Comparison of ENCODE assay signal across 24 cellular contexts in the genomic region with DNA sequence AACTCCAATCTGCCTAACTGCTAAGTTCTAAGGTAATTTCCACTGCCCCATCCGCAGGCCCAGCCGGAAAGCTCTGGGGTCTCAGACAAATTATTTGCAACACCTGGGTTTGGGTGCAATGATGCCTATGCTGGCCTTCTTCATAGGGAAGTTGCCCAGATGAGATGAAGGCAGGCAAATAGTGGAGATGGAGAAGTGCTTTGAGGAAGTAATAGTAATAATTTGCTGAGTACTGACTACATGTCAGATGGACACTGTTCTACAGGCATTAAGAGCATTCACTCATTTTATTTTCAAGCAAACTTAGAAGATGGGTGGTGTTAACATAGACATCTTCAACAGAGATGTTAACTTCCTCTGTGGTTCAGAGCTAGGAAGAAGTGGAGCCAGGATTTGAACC. TPM values are rescaled to one million over a fixed set of nuclear protein-coding genes. Genes with fewer than 3 reads are reported as not detected.
DNase-seq lines count a peak whose midpoint lies in the region; ATAC-seq, FAIRE-seq and TF ChIP-seq lines count a peak whose summit lies in the region.
"Had no signal": no experiment of that assay in that cellular context is flagged by ENCODE, and none has a peak within 500 bp of the region (broad histone marks: within the 10 kb centered on the region; RNA-seq: fewer than 3 reads in every experiment).

No MANE protein-coding gene starts in this region.

- H3K4me2 ChIP-seq in osteoblast (ENCODE audit: insufficient read depth, low read length), result no peak overlapping the region
- H3K4me2 ChIP-seq: A549 had no signal

- H3K79me2 ChIP-seq in osteoblast (ENCODE audit: insufficient read depth, low read length), result no peaks in the 10 kb centered on the region

- H2AFZ ChIP-seq in osteoblast (ENCODE audit: low read length), result no peak overlapping the region

- H3K27me3 ChIP-seq in spleen (replicated peaks in 1 of 7), result no peaks in the 10 kb centered on the region
- H3K27me3 ChIP-seq in uterus, result no peaks in the 10 kb centered on the region
- peaks cover 3% of the 10 kb centered on the region for H3K27me3 ChIP-seq in osteoblast (ENCODE audit: insufficient read depth, low read length)
- H3K27me3 ChIP-seq in small intestine (ENCODE audit: control insufficient read depth in 2 of 2, insufficient read depth in 2 of 2, low read length in 2 of 2), result no peaks in the 10 kb centered on the region

- TF ChIP-seq POLR2A in spleen (IDR thresholded peaks at IDR 0.05), result no peak
- no peak for TF ChIP-seq POLR2A in uterus (IDR thresholded peaks at IDR 0.05)

- no peaks in the 10 kb centered on the region for H4K20me1 ChIP-seq in osteoblast (ENCODE audit: insufficient read depth, low read length)

- ATAC-seq in Right ventricle myocardium inferior, result peak; percentile 11
- ATAC-seq in Right ventricle myocardium superior (ENCODE audit: poor library complexity), result no peak
- ATAC-seq: A549, GM12878, mucosa of descending colon, SK-N-SH treated with all-trans-retinoic acid at 6 μM for 48 hours had no signal

- H3K27ac ChIP-seq in kidney (ENCODE audit: low read depth in 2 of 2, low read length in 2 of 2) (no peak overlapping the region), spleen (peak overlapping the region in 6 of 8 donors; percentile 51 to 82 (median 69)), uterus (no peak overlapping the region), osteoblast (ENCODE audit: low read depth, low read length) (no peak overlapping the region), small intestine (ENCODE audit: low read depth in 1 of 2, low read length in 1 of 2) (no peak overlapping the region)
- H3K27ac ChIP-seq: A549, epithelial cell of prostate had no signal

- H3K9me3 ChIP-seq in kidney (ENCODE audit: control insufficient read depth in 1 of 2, low read length in 2 of 2) (no peaks in the 10 kb centered on the region), spleen (no peaks in the 10 kb centered on the region), uterus (no peaks in the 10 kb centered on the region), osteoblast (ENCODE audit: low read depth, low read length) (no peaks in the 10 kb centered on the region), small intestine (ENCODE audit: control insufficient read depth, low read depth) (no peaks in the 10 kb centered on the region)
- H3K9me3 ChIP-seq: A549, mucosa of descending colon had no signal

- H3K36me3 ChIP-seq in kidney (ENCODE audit: control insufficient read depth in 1 of 2, insufficient read depth in 2 of 2, low read length in 2 of 2) (no peaks in the 10 kb centered on the region), spleen (peaks cover 0 to 27% (median 4%) of the 10 kb centered on the region in 6 donors), uterus (no peaks in the 10 kb centered on the region), osteoblast (ENCODE audit: insufficient read depth, low read length) (no peaks in the 10 kb centered on the region), small intestine (ENCODE audit: control insufficient read depth in 2 of 2, insufficient read depth in 2 of 2, low read length in 2 of 2) (no peaks in the 10 kb centered on the region)

- peaks cover 0 to 16% of the 10 kb centered on the region in 2 donors for H3K4me1 ChIP-seq in kidney (ENCODE audit: control insufficient read depth in 1 of 2, insufficient read depth in 1 of 2, low read depth in 1 of 2, low read length in 2 of 2)
- peaks cover 18 to 96% (median 59%) of the 10 kb centered on the region in 6 donors for H3K4me1 ChIP-seq in spleen
- H3K4me1 ChIP-seq in uterus, result no peaks in the 10 kb centered on the region
- H3K4me1 ChIP-seq in osteoblast (ENCODE audit: insufficient read depth, low read length), result no peaks in the 10 kb centered on the region
- peaks cover 0 to 6% of the 10 kb centered on the region in 2 donors for H3K4me1 ChIP-seq in small intestine (ENCODE audit: control insufficient read depth in 2 of 2, insufficient read depth in 1 of 2, low read depth in 1 of 2, low read length in 1 of 2)
- H3K4me1 ChIP-seq: A549 had no signal

- H3K4me3 ChIP-seq in kidney (ENCODE audit: low read length in 2 of 2), result peak overlapping the region; percentile 48 to 57
- H3K4me3 ChIP-seq in spleen, result peak overlapping the region; percentile 21 to 64 (median 36)
- H3K4me3 ChIP-seq in uterus, result no peak overlapping the region
- H3K4me3 ChIP-seq in osteoblast (ENCODE audit: insufficient read depth, low read length), result no peak overlapping the region
- H3K4me3 ChIP-seq in small intestine (ENCODE audit: low read depth in 1 of 2, low read length in 2 of 2), result no peak overlapping the region
- H3K4me3 ChIP-seq: A549, GM12878, mucosa of descending colon had no signal

- TF ChIP-seq CTCF in kidney (IDR thresholded peaks at IDR 0.05; ENCODE audit: borderline replicate concordance, extremely low read depth, insufficient read depth) (no peak), spleen (IDR thresholded peaks at IDR 0.05 in 8 of 11, conservative IDR thresholded peaks at IDR 0.05 in 3 of 11) (no peak), uterus (IDR thresholded peaks at IDR 0.05) (no peak), osteoblast (IDR thresholded peaks at IDR 0.05; ENCODE audit: extremely low read depth, low read depth, low read length) (no peak)

- intact Hi-C loops in Right ventricle myocardium inferior (cut with DNase I) (no loop called here), Right ventricle myocardium superior (cut with DNase I) (no loop called here), kidney (cut with DNase I) (loop anchor here (10.0 kb wide), 1 partner anchor 259 kb away; no protein-coding TSS in a partner anchor), spleen (cut with DNase I; ENCODE audit: low total_unique reads) (loop anchor here (10.0 kb wide), 1 partner anchor 69 kb away; no protein-coding TSS in a partner anchor), uterus (cut with DNase I; ENCODE audit: low total_unique reads) (loop anchor here (10.0 kb wide), 1 partner anchor 79 kb away; a partner anchor contains a TSS)

- DNase-seq in Right ventricle myocardium inferior (ENCODE audit: missing footprints), result no peak
- DNase-seq in Right ventricle myocardium superior, result no peak
- DNase-seq in NOMO-1 treated with dmso at 0.1 percent for 144 hours (lab: John Stamatoyannopoulos, UW; ENCODE audit: unreplicated experiment), result peak; percentile 27
- DNase-seq in kidney, result no peak
- DNase-seq in spleen, result no peak
- no peak for DNase-seq in uterus
- no peak for DNase-seq in osteoblast (ENCODE audit: insufficient read length, low spot score, missing footprints)
- DNase-seq in small intestine, result no peak
- DNase-seq: activated B cell treated with CpG ODN at 0.5 μM for 24 hours; activated CD8-positive, alpha-beta memory T cell treated with anti-CD3 and anti-CD28 coated beads, Interleukin-2, amount 50 U/mL, for 4 hours; activated naive CD8-positive, alpha-beta T cell treated with anti-CD3 and anti-CD28 coated beads, Interleukin-2, amount 10 ng/mL, durations not matched to agents 7 days and 5 days; MM.1S; mucosa of descending colon; NCI-H510A treated with DMSO at 0.1 percent for 48 hours; NK-92 treated with Interleukin-12 subunit alpha and Interleukin-12 subunit beta, amount 100 ng/mL, for 24 hours; RPMI8226 had no signal

- FAIRE-seq in kidney (lab: Jason Lieb, UNC) (no peak), small intestine (lab: Jason Lieb, UNC) (no peak)
- FAIRE-seq: A549, GM12878, H54 had no signal

- WGBS in spleen, 5 donors, result 43 to 78% (median 65%) methylated on average over 2 of the region's 2 CpGs
- WGBS in small intestine, 3 donors, result 86 to 98% (median 97%) methylated on average over 2 of the region's 2 CpGs

- no peak overlapping the region for H3K9ac ChIP-seq in kidney (ENCODE audit: low read length in 2 of 2)

RNA-seq across cellular contexts. Expression of a gene that starts 3.8 kb away (rescaled TPM):
- total RNA-seq in Right ventricle myocardium inferior, result 10.4 TPM
- total RNA-seq in Right ventricle myocardium superior, result 9.2 TPM
- total RNA-seq in kidney, result 14.1 TPM
- 7.4 TPM for polyA plus RNA-seq in kidney (ENCODE audit: insufficient read depth, low read depth, low replicate concordance)
- total RNA-seq in spleen, result 10 to 100 TPM; 21.3 to 72.0 (median 39.5) TPM
- 1 to 10 TPM; 2.1 to 5.2 (median 3.4) TPM for polyA plus RNA-seq in spleen
- 10 to 100 TPM in 1 of 4 donors, 1 to 10 TPM in 3; 1.3 to 43.6 (median 3.6) TPM for total RNA-seq in uterus
- total RNA-seq in osteoblast, result under 0.01 TPM in 1 of 2 replicates, not detected in the other
- 1 to 10 TPM in 1 of 3 donors, under 1 TPM in 1, not detected in 1; under 0.01 to 2.6 TPM for polyA plus RNA-seq in small intestine
- total RNA-seq: activated B cell treated with CpG ODN at 0.5 μM for 24 hours, Daoy, progenitor cell of endocrine pancreas had no signal
- polyA plus RNA-seq: A549, neural cell had no signal

RNA-seq across cellular contexts. Expression of a gene that starts 14.7 kb away (rescaled TPM):
- total RNA-seq in Right ventricle myocardium inferior (98.0 TPM), Right ventricle myocardium superior (104 TPM), kidney (69.3 TPM), spleen (10 to 100 TPM; 42.5 to 60.2 (median 45.8) TPM), uterus (10 to 100 TPM; 20.3 to 70.2 (median 46.7) TPM), osteoblast (69.0 and 90.8 TPM in 2 replicates)
- polyA plus RNA-seq in kidney (ENCODE audit: insufficient read depth, low read depth, low replicate concordance) (53.5 TPM), spleen (10 to 100 TPM; 13.6 to 24.3 (median 21.8) TPM), small intestine (10 to 100 TPM; 26.2 to 38.5 (median 29.3) TPM)

RNA-seq across cellular contexts. Expression of a gene that starts 30.5 kb away (rescaled TPM):
- total RNA-seq in Right ventricle myocardium inferior, result 94.4 TPM
- 99.4 TPM for total RNA-seq in Right ventricle myocardium superior
- 82.3 TPM for total RNA-seq in kidney
- polyA plus RNA-seq in kidney (ENCODE audit: insufficient read depth, low read depth, low replicate concordance), result 67.7 TPM
- 100 to 1,000 TPM; 101 to 194 (median 149) TPM for total RNA-seq in spleen
- 10 to 100 TPM; 36.1 to 83.3 (median 69.7) TPM for polyA plus RNA-seq in spleen
- 100 to 1,000 TPM in 1 of 4 donors, 10 to 100 TPM in 3; 24.7 to 102 (median 45.8) TPM for total RNA-seq in uterus
- total RNA-seq in osteoblast, result 50.1 and 52.1 TPM in 2 replicates
- polyA plus RNA-seq in small intestine, result 10 to 100 TPM; 32.2 to 45.4 (median 43.5) TPM

RNA-seq across cellular contexts. Expression of a gene that starts 58.6 kb away (rescaled TPM):
- 25.2 TPM for total RNA-seq in Right ventricle myocardium inferior
- total RNA-seq in Right ventricle myocardium superior, result 22.7 TPM
- total RNA-seq in kidney, result 30.1 TPM
- 76.6 TPM for polyA plus RNA-seq in kidney (ENCODE audit: insufficient read depth, low read depth, low replicate concordance)
- 10 to 100 TPM; 26.7 to 35.7 (median 31.7) TPM for total RNA-seq in spleen
- polyA plus RNA-seq in spleen, result 10 to 100 TPM; 13.9 to 29.9 (median 19.7) TPM
- total RNA-seq in uterus, result 100 to 1,000 TPM in 1 of 4 donors, 10 to 100 TPM in 3; 13.2 to 106 (median 56.1) TPM
- 56.5 and 65.1 TPM in 2 replicates for total RNA-seq in osteoblast
- 10 to 100 TPM; 20.6 to 31.3 (median 30.6) TPM for polyA plus RNA-seq in small intestine

Comparison
In these comparisons a context has a peak if more than half of its experiments do, and no peak if none do; other contexts are left out.
1. H3K27ac ChIP-seq: peak in spleen (6 of 8); none in kidney (0 of 2), uterus (0 of 2), osteoblast (single experiment) and small intestine (0 of 2).
2. H3K4me3 ChIP-seq: peak in kidney (2 of 2) and spleen (8 of 8); none in uterus (0 of 2), osteoblast (single experiment) and small intestine (0 of 2).
3. intact Hi-C loops: an anchor here in kidney (10.0 kb wide), spleen (10.0 kb wide) and uterus (10.0 kb wide); none called in Right ventricle myocardium inferior and Right ventricle myocardium superior.